Comparison of ENCODE assay signal across 13 cellular contexts in the genomic region with DNA sequence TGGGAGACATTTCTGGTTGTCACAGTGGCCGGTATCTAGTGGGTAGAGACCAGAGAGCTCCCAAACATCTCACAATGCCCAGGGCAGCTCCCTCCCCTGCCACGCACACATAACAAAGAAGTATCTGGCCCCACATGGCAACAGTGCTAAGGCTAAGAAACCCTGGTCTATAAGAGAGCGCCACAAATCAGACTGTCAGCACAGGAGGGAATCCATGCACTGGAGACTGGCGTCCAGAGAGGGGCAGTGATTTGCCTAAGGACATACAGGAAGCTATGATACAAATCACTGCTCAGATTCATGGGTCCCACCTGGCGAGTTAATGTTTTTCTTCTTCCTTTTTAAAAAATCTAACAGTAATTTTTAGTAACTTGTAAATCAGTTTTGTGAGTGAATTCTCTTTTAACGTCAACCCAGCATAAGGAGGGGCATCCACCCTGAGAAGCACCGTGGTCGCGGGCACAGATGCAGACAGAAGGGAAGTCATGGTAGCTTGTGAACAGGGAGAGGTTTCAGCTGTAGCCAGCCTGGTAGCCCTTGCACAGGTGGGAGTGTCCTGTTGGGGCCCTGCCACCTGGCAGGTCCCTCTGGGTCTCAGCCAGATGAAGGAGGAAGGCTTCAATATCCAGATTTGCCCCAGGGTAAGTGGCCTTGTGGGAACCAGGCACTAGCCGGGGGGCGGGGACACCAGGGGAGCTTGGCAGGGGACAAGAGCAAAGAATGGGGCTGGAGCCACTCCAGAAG. TPM values are rescaled to one million over a fixed set of nuclear protein-coding genes. Genes with fewer than 3 reads are reported as not detected.
A peak's percentile ranks its signal among the peaks of the same experiment; 100 is the strongest.
DNase-seq lines count a peak whose midpoint lies in the region; ATAC-seq and TF ChIP-seq lines count a peak whose summit lies in the region.
"Had no signal": no experiment of that assay in that cellular context is flagged by ENCODE, and none has a peak within 500 bp of the region (broad histone marks: within the 10 kb centered on the region; RNA-seq: fewer than 3 reads in every experiment).

No MANE protein-coding gene starts in this region.

- H3K27me3 Mint-ChIP-seq in effector memory CD8-positive, alpha-beta T cell: no peaks in the 10 kb centered on the region
- H3K27me3 Mint-ChIP-seq in stimulated activated naive B cell treated with anti-CD40 and anti-IgM and Interleukin-4, amounts not matched to agents 10 μg/mL and 1 μg/mL and 100 μg/mL, for 72 hours: no peaks in the 10 kb centered on the region

- ATAC-seq in effector memory CD8-positive, alpha-beta T cell (replicated peaks): no peak
- peak in 1 of 2 donors; percentile 31 for ATAC-seq in stimulated activated naive B cell treated with anti-CD40 and anti-IgM and Interleukin-4, amounts not matched to agents 10 μg/mL and 1 μg/mL and 100 μg/mL, for 72 hours (replicated peaks)
- ATAC-seq in right cardiac atrium: no peak
- ATAC-seq: A549, foreskin keratinocyte had no signal

- H3K9me3 Mint-ChIP-seq in effector memory CD8-positive, alpha-beta T cell: no peaks in the 10 kb centered on the region
- no peaks in the 10 kb centered on the region for H3K9me3 Mint-ChIP-seq in stimulated activated naive B cell treated with anti-CD40 and anti-IgM and Interleukin-4, amounts not matched to agents 10 μg/mL and 1 μg/mL and 100 μg/mL, for 72 hours
- H3K9me3 Mint-ChIP-seq: T-helper 1 cell treated with Interleukin-12 subunit alpha and Interleukin-12 subunit beta and Interleukin-4 antibody, amounts not matched to agents 30 μg/mL and 1 μg/mL, for 36 hours had no signal

- DNase-seq in NCI-H2196 (lab: John Stamatoyannopoulos, UW; ENCODE audit: unreplicated experiment) (peak; percentile 5), NCI-H2196 treated with DMSO at 0.1 percent for 48 hours (lab: John Stamatoyannopoulos, UW; ENCODE audit: unreplicated experiment) (no peak), C1 segment of cervical spinal cord (lab: John Stamatoyannopoulos, UW) (no peak), NCI-H226 (no peak), right cardiac atrium (no peak)
- no peak for DNase-seq in effector memory CD8-positive, alpha-beta T cell
- no peak for DNase-seq in stimulated activated naive B cell treated with anti-CD40 and anti-IgM and Interleukin-4, amounts not matched to agents 10 μg/mL and 1 μg/mL and 100 μg/mL, for 72 hours
- DNase-seq: foreskin keratinocyte, NCI-H187 treated with DMSO at 0.1 percent for 48 hours had no signal

- peaks cover 3% of the 10 kb centered on the region for H3K4me1 ChIP-seq in right cardiac atrium (ENCODE audit: control insufficient read depth, insufficient read depth, low read length)

- no peak overlapping the region for H3K4me3 ChIP-seq in right cardiac atrium (ENCODE audit: low read length)
- H3K4me3 ChIP-seq: A549 had no signal

- no peaks in the 10 kb centered on the region for H3K9me3 ChIP-seq in right cardiac atrium (ENCODE audit: control insufficient read depth, low read length)
- H3K9me3 ChIP-seq: A549 had no signal

- H3K4me3 Mint-ChIP-seq in effector memory CD8-positive, alpha-beta T cell: peak overlapping the region in 1 of 2 donors; percentile 30
- H3K4me3 Mint-ChIP-seq in stimulated activated naive B cell treated with anti-CD40 and anti-IgM and Interleukin-4, amounts not matched to agents 10 μg/mL and 1 μg/mL and 100 μg/mL, for 72 hours: peak overlapping the region; percentile 26 to 74
- H3K4me3 Mint-ChIP-seq: T-helper 1 cell treated with Interleukin-12 subunit alpha and Interleukin-12 subunit beta and Interleukin-4 antibody, amounts not matched to agents 30 μg/mL and 1 μg/mL, for 36 hours had no signal

- H3K27ac ChIP-seq in right cardiac atrium (ENCODE audit: low read length): no peak overlapping the region
- H3K27ac ChIP-seq: HL-60 had no signal

- H3K4me1 Mint-ChIP-seq in effector memory CD8-positive, alpha-beta T cell (ENCODE audit: low read depth in 2 of 2): peaks cover 57 to 72% of the 10 kb centered on the region in 2 donors
- H3K4me1 Mint-ChIP-seq in stimulated activated naive B cell treated with anti-CD40 and anti-IgM and Interleukin-4, amounts not matched to agents 10 μg/mL and 1 μg/mL and 100 μg/mL, for 72 hours: peaks cover 63 to 86% of the 10 kb centered on the region in 2 donors

- peaks cover 61% of the 10 kb centered on the region for H3K36me3 Mint-ChIP-seq in effector memory CD8-positive, alpha-beta T cell (ENCODE audit: insufficient read depth)
- peaks cover 38 to 44% of the 10 kb centered on the region in 2 donors for H3K36me3 Mint-ChIP-seq in stimulated activated naive B cell treated with anti-CD40 and anti-IgM and Interleukin-4, amounts not matched to agents 10 μg/mL and 1 μg/mL and 100 μg/mL, for 72 hours

- H3K27me3 ChIP-seq in right cardiac atrium (ENCODE audit: control insufficient read depth, insufficient read depth): no peaks in the 10 kb centered on the region
- H3K27me3 ChIP-seq: foreskin keratinocyte had no signal

- peak overlapping the region; percentile 96 to 99 for H3K27ac Mint-ChIP-seq in effector memory CD8-positive, alpha-beta T cell
- H3K27ac Mint-ChIP-seq in stimulated activated naive B cell treated with anti-CD40 and anti-IgM and Interleukin-4, amounts not matched to agents 10 μg/mL and 1 μg/mL and 100 μg/mL, for 72 hours: peak overlapping the region; percentile 90
- H3K27ac Mint-ChIP-seq: T-helper 1 cell treated with Interleukin-12 subunit alpha and Interleukin-12 subunit beta and Interleukin-4 antibody, amounts not matched to agents 30 μg/mL and 1 μg/mL, for 36 hours had no signal

- WGBS in right cardiac atrium: 93% methylated on average over 11 of the region's 11 CpGs

- TF ChIP-seq POLR2A in Raji (IDR thresholded peaks at IDR 0.05; ENCODE audit: insufficient read depth, low read depth, low read length): 0 out of 2 replicates have a peak, but pooled peaks have one; percentile 13

- intact Hi-C loops in right cardiac atrium (cut with DNase I): no loop called here

RNA-seq across cellular contexts. Expression of a gene that starts 8.7 kb away (rescaled TPM):
- 1 to 10 TPM; 3.4 to 5.8 (median 4.7) TPM for total RNA-seq in right cardiac atrium
- 5.3 TPM for polyA plus RNA-seq in right cardiac atrium

RNA-seq across cellular contexts. Expression of a gene that starts 26.4 kb away (rescaled TPM):
- total RNA-seq in right cardiac atrium: 1 to 10 TPM; 4.0 to 9.5 (median 6.9) TPM
- 4.1 TPM for polyA plus RNA-seq in right cardiac atrium
